Comparison of ENCODE assay signal across 1 cellular context in the genomic region with DNA sequence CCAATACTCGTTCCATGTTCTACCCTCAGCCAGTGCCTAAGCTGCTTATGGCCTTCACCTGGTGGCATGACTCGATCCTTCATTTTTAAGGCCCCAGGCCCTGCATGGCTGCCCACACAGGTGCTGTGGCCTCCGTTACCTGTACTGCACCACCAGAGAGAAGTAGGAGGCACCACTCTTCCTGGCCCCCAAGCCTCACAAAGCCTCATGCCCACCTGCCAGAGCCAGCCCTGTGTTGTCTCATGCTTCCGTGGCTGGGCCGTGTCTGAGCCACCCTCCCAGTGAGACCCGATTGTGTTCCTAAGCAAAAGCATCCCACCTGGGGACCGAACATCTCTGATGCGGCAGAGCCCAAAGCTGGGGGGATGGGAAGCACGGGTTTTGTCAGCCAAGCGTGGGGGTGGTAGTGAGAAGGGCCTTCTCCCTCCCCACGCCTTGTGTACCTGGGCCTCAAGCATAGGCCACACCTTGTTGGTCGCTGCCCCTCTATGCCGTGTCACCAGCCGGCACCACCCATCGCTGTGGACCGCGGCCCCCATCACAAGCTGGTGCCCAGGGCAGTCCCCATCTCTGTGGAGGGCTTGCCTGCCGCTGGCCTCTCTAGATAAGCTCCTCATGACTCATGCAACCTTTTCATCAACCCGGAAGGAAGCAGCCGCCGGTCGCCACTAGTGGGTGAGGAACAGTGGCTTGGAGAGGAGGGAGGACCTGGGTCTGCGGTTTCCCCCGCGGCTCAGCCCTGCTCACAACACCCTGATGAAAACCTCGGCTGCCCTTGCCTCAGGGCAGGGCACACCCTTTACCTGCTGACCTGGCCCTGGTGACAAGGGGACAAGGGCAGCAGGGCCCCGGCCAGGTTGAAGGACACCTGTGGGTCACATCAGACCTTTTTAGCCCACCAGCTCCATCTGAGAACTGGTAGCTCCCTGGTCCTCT.
TF ChIP-seq lines count a peak whose summit lies in the region.

No MANE protein-coding gene starts in this region.

TF ChIP-seq in K562, 482 proteins besides CTCF, POLR2A, EP300 and RAD21 (continued from another document and continues in another):
- TF ChIP-seq, protein P1, sequence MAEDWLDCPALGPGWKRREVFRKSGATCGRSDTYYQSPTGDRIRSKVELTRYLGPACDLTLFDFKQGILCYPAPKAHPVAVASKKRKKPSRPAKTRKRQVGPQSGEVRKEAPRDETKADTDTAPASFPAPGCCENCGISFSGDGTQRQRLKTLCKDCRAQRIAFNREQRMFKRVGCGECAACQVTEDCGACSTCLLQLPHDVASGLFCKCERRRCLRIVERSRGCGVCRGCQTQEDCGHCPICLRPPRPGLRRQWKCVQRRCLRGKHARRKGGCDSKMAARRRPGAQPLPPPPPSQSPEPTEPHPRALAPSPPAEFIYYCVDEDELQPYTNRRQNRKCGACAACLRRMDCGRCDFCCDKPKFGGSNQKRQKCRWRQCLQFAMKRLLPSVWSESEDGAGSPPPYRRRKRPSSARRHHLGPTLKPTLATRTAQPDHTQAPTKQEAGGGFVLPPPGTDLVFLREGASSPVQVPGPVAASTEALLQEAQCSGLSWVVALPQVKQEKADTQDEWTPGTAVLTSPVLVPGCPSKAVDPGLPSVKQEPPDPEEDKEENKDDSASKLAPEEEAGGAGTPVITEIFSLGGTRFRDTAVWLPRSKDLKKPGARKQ (CRISPR knock-in tag; IDR thresholded peaks at IDR 0.05) = no peak
- TF ChIP-seq ZNF668 (CRISPR knock-in tag; IDR thresholded peaks at IDR 0.05) (no peak), STAT5A (IDR thresholded peaks at IDR 0.05; ENCODE audit: borderline replicate concordance, low read length) (peak; percentile 37; the same call in 1 of the 2 replicates), ZNF589 (CRISPR knock-in tag; IDR thresholded peaks at IDR 0.05; ENCODE audit: low read depth) (0 out of 2 replicates have a peak, but pooled peaks have one; percentile 7), TOE1 (IDR thresholded peaks at IDR 0.05; ENCODE audit: borderline replicate concordance) (no peak), TOE1 (CRISPR knock-in tag; IDR thresholded peaks at IDR 0.05; ENCODE audit: borderline replicate concordance, low read depth) (no peak), DIDO1 (tag; IDR thresholded peaks at IDR 0.05; ENCODE audit: low read depth) (no peak), MAFG (tag; conservative IDR thresholded peaks at IDR 0.05) (no peak; the same call in 1 of the 2 replicates), CEBPG (CRISPR knock-in tag; IDR thresholded peaks at IDR 0.05) (peak; percentile 79), CEBPG (tag; conservative IDR thresholded peaks at IDR 0.05 in 1 of 2, IDR thresholded peaks at IDR 0.05 in 1 of 2) (peak; percentile 61 to 75), ZKSCAN8 (CRISPR knock-in tag; IDR thresholded peaks at IDR 0.05) (0 out of 2 replicates have a peak, but pooled peaks have one; percentile 20), MAFK (IDR thresholded peaks at IDR 0.05; ENCODE audit: low read length) (peak; percentile 26; the same call in 1 of the 2 replicates), ZFPM2 (CRISPR knock-in tag; IDR thresholded peaks at IDR 0.05) (no peak), PHB (CRISPR knock-in tag; IDR thresholded peaks at IDR 0.05) (no peak), CHD2 (IDR thresholded peaks at IDR 0.05; ENCODE audit: low read depth, low read length) (no peak), HDAC6 (IDR thresholded peaks at IDR 0.05; ENCODE audit: low read depth, low read length) (no peak), SNRNP70 (optimal IDR thresholded peaks at IDR 0.05; ENCODE audit: low read depth, low read length) (no peak), CBFA2T2 (conservative IDR thresholded peaks at IDR 0.05) (peak; percentile 70), SMARCA5 (IDR thresholded peaks at IDR 0.05) (no peak), NCOR1 (IDR thresholded peaks at IDR 0.05) (peak; percentile 86), ETV5 (CRISPR knock-in tag; IDR thresholded peaks at IDR 0.05; ENCODE audit: low read depth) (0 out of 2 replicates have a peak, but pooled peaks have one; percentile 10), XRCC5 (IDR thresholded peaks at IDR 0.05; ENCODE audit: low read depth, low read length) (no peak), HDGF (IDR thresholded peaks at IDR 0.05) (0 out of 2 replicates have a peak, but pooled peaks have one; percentile 62), SIRT6 (IDR thresholded peaks at IDR 0.05; ENCODE audit: low read depth, low read length) (no peak), FOXA1 (IDR thresholded peaks at IDR 0.05; ENCODE audit: borderline replicate concordance) (no peak), NEUROD1 (IDR thresholded peaks at IDR 0.05; ENCODE audit: borderline replicate concordance, low read depth, low read length, partially characterized antibody) (peak; percentile 66), ZNF140 (CRISPR knock-in tag; IDR thresholded peaks at IDR 0.05) (no peak), PHF20 (IDR thresholded peaks at IDR 0.05; ENCODE audit: partially characterized antibody) (no peak), BRF1 (IDR thresholded peaks at IDR 0.05; ENCODE audit: borderline replicate concordance, extremely low read depth, insufficient read length) (no peak), NCOA1 (IDR thresholded peaks at IDR 0.05; ENCODE audit: low read depth) (0 out of 2 replicates have a peak, but pooled peaks have one; percentile 49), ETS2 (tag; IDR thresholded peaks at IDR 0.05; ENCODE audit: borderline replicate concordance, poor library complexity, severe bottlenecking) (no peak), ARID1B (IDR thresholded peaks at IDR 0.05) (peak; percentile 96), BRD4 (IDR thresholded peaks at IDR 0.05) (peak; percentile 87; the same call in 1 of the 2 replicates)
- TF ChIP-seq, protein P2, sequence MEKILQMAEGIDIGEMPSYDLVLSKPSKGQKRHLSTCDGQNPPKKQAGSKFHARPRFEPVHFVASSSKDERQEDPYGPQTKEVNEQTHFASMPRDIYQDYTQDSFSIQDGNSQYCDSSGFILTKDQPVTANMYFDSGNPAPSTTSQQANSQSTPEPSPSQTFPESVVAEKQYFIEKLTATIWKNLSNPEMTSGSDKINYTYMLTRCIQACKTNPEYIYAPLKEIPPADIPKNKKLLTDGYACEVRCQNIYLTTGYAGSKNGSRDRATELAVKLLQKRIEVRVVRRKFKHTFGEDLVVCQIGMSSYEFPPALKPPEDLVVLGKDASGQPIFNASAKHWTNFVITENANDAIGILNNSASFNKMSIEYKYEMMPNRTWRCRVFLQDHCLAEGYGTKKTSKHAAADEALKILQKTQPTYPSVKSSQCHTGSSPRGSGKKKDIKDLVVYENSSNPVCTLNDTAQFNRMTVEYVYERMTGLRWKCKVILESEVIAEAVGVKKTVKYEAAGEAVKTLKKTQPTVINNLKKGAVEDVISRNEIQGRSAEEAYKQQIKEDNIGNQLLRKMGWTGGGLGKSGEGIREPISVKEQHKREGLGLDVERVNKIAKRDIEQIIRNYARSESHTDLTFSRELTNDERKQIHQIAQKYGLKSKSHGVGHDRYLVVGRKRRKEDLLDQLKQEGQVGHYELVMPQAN (IDR thresholded peaks at IDR 0.05; ENCODE audit: borderline replicate concordance) = no peak
- TF ChIP-seq, protein P3, sequence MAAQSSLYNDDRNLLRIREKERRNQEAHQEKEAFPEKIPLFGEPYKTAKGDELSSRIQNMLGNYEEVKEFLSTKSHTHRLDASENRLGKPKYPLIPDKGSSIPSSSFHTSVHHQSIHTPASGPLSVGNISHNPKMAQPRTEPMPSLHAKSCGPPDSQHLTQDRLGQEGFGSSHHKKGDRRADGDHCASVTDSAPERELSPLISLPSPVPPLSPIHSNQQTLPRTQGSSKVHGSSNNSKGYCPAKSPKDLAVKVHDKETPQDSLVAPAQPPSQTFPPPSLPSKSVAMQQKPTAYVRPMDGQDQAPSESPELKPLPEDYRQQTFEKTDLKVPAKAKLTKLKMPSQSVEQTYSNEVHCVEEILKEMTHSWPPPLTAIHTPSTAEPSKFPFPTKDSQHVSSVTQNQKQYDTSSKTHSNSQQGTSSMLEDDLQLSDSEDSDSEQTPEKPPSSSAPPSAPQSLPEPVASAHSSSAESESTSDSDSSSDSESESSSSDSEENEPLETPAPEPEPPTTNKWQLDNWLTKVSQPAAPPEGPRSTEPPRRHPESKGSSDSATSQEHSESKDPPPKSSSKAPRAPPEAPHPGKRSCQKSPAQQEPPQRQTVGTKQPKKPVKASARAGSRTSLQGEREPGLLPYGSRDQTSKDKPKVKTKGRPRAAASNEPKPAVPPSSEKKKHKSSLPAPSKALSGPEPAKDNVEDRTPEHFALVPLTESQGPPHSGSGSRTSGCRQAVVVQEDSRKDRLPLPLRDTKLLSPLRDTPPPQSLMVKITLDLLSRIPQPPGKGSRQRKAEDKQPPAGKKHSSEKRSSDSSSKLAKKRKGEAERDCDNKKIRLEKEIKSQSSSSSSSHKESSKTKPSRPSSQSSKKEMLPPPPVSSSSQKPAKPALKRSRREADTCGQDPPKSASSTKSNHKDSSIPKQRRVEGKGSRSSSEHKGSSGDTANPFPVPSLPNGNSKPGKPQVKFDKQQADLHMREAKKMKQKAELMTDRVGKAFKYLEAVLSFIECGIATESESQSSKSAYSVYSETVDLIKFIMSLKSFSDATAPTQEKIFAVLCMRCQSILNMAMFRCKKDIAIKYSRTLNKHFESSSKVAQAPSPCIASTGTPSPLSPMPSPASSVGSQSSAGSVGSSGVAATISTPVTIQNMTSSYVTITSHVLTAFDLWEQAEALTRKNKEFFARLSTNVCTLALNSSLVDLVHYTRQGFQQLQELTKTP (IDR thresholded peaks at IDR 0.05; ENCODE audit: low read depth in 1 of 2, partially characterized antibody in 2 of 2) = peak in 1 of 2 experiments; percentile 16
- TF ChIP-seq, protein P4, sequence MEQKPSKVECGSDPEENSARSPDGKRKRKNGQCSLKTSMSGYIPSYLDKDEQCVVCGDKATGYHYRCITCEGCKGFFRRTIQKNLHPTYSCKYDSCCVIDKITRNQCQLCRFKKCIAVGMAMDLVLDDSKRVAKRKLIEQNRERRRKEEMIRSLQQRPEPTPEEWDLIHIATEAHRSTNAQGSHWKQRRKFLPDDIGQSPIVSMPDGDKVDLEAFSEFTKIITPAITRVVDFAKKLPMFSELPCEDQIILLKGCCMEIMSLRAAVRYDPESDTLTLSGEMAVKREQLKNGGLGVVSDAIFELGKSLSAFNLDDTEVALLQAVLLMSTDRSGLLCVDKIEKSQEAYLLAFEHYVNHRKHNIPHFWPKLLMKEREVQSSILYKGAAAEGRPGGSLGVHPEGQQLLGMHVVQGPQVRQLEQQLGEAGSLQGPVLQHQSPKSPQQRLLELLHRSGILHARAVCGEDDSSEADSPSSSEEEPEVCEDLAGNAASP (IDR thresholded peaks at IDR 0.05) = no peak
- TF ChIP-seq, protein P5, sequence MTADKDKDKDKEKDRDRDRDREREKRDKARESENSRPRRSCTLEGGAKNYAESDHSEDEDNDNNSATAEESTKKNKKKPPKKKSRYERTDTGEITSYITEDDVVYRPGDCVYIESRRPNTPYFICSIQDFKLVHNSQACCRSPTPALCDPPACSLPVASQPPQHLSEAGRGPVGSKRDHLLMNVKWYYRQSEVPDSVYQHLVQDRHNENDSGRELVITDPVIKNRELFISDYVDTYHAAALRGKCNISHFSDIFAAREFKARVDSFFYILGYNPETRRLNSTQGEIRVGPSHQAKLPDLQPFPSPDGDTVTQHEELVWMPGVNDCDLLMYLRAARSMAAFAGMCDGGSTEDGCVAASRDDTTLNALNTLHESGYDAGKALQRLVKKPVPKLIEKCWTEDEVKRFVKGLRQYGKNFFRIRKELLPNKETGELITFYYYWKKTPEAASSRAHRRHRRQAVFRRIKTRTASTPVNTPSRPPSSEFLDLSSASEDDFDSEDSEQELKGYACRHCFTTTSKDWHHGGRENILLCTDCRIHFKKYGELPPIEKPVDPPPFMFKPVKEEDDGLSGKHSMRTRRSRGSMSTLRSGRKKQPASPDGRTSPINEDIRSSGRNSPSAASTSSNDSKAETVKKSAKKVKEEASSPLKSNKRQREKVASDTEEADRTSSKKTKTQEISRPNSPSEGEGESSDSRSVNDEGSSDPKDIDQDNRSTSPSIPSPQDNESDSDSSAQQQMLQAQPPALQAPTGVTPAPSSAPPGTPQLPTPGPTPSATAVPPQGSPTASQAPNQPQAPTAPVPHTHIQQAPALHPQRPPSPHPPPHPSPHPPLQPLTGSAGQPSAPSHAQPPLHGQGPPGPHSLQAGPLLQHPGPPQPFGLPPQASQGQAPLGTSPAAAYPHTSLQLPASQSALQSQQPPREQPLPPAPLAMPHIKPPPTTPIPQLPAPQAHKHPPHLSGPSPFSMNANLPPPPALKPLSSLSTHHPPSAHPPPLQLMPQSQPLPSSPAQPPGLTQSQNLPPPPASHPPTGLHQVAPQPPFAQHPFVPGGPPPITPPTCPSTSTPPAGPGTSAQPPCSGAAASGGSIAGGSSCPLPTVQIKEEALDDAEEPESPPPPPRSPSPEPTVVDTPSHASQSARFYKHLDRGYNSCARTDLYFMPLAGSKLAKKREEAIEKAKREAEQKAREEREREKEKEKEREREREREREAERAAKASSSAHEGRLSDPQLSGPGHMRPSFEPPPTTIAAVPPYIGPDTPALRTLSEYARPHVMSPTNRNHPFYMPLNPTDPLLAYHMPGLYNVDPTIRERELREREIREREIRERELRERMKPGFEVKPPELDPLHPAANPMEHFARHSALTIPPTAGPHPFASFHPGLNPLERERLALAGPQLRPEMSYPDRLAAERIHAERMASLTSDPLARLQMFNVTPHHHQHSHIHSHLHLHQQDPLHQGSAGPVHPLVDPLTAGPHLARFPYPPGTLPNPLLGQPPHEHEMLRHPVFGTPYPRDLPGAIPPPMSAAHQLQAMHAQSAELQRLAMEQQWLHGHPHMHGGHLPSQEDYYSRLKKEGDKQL (CRISPR knock-in tag; IDR thresholded peaks at IDR 0.05; ENCODE audit: borderline replicate concordance) = no peak
- TF ChIP-seq, protein P6, sequence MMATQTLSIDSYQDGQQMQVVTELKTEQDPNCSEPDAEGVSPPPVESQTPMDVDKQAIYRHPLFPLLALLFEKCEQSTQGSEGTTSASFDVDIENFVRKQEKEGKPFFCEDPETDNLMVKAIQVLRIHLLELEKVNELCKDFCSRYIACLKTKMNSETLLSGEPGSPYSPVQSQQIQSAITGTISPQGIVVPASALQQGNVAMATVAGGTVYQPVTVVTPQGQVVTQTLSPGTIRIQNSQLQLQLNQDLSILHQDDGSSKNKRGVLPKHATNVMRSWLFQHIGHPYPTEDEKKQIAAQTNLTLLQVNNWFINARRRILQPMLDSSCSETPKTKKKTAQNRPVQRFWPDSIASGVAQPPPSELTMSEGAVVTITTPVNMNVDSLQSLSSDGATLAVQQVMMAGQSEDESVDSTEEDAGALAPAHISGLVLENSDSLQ (IDR thresholded peaks at IDR 0.05) = peak; percentile 31; the same call in 1 of the 2 replicates
- TF ChIP-seq, protein P7, sequence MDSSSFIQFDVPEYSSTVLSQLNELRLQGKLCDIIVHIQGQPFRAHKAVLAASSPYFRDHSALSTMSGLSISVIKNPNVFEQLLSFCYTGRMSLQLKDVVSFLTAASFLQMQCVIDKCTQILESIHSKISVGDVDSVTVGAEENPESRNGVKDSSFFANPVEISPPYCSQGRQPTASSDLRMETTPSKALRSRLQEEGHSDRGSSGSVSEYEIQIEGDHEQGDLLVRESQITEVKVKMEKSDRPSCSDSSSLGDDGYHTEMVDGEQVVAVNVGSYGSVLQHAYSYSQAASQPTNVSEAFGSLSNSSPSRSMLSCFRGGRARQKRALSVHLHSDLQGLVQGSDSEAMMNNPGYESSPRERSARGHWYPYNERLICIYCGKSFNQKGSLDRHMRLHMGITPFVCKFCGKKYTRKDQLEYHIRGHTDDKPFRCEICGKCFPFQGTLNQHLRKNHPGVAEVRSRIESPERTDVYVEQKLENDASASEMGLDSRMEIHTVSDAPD (CRISPR knock-in tag; IDR thresholded peaks at IDR 0.05) = no peak
- TF ChIP-seq, protein P8, sequence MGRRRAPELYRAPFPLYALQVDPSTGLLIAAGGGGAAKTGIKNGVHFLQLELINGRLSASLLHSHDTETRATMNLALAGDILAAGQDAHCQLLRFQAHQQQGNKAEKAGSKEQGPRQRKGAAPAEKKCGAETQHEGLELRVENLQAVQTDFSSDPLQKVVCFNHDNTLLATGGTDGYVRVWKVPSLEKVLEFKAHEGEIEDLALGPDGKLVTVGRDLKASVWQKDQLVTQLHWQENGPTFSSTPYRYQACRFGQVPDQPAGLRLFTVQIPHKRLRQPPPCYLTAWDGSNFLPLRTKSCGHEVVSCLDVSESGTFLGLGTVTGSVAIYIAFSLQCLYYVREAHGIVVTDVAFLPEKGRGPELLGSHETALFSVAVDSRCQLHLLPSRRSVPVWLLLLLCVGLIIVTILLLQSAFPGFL (CRISPR knock-in tag; IDR thresholded peaks at IDR 0.05) = no peak
